8 cellular contexts compared by ENCODE assay signal in genomic region chr6:37783025-37783825, GRCh38. TPM values are rescaled to one million over a fixed set of nuclear protein-coding genes. Genes with fewer than 3 reads are reported as not detected.
DNase-seq lines count a peak whose midpoint lies in the region; ATAC-seq and TF ChIP-seq lines count a peak whose summit lies in the region.

No MANE protein-coding gene starts in this region.

- 12 to 29% methylated on average over 12 to 14 of the region's 22 CpGs for WGBS in mesodermal cell (ENCODE audit: insufficient coverage in 2 of 2), 2 experiments

- H3K36me3 ChIP-seq in OCI-LY1 (ENCODE audit: insufficient read depth, low read length), result no peaks in the 10 kb centered on the region
- H3K36me3 ChIP-seq in endocrine pancreas (ENCODE audit: control insufficient read depth, insufficient read depth, low read length), result no peaks in the 10 kb centered on the region
- H3K36me3 ChIP-seq in mesodermal cell (ENCODE audit: control insufficient read depth, insufficient read depth, low read length), result no peaks in the 10 kb centered on the region
- no peaks in the 10 kb centered on the region for H3K36me3 ChIP-seq in tibial artery

- DNase-seq in GM13976 (ENCODE audit: low spot score) (peak; percentile 54), tibial artery (peak in 1 of 2 donors; percentile 32), SIG-M5 (lab: John Stamatoyannopoulos, UW) (no peak)

- in situ Hi-C loops in GM13976 (cut with MboI; ENCODE audit: low sequenced_read_pairs, unreplicated experiment), result no loop called here

- intact Hi-C loops in tibial artery (cut with DNase I; ENCODE audit: low total_unique reads), result loop anchor here (10.0 kb wide), 1 partner anchor 82 kb away; no protein-coding TSS in a partner anchor

- H3F3A ChIP-seq in OCI-LY1 (ENCODE audit: insufficient read depth, low read length), result no peaks in the 10 kb centered on the region

- H3K27me3 ChIP-seq in OCI-LY1 (ENCODE audit: insufficient read depth, low read length) (0 out of 2 replicates have a peak, but pooled peaks cover 6% of the 10 kb centered on the region), endocrine pancreas (ENCODE audit: control insufficient read depth, insufficient read depth, low read length) (no peaks in the 10 kb centered on the region), tibial artery (no peaks in the 10 kb centered on the region)

- H2AFZ ChIP-seq in OCI-LY1 (ENCODE audit: low read length), result no peak overlapping the region

- no peaks in the 10 kb centered on the region for H3K9me2 ChIP-seq in OCI-LY1 (ENCODE audit: low read depth, low read length)

- H3K4me3 ChIP-seq in OCI-LY1 (ENCODE audit: low read depth, low read length, poor library complexity, severe bottlenecking), result peak overlapping the region; percentile 47
- H3K4me3 ChIP-seq in endocrine pancreas (ENCODE audit: control insufficient read depth, insufficient read depth, low read length), result peak overlapping the region; percentile 2
- H3K4me3 ChIP-seq in mesodermal cell (ENCODE audit: extremely low read depth, insufficient read depth, low read length, poor library complexity, severe bottlenecking), result peak overlapping the region; percentile 27
- peak overlapping the region; percentile 45 to 60 for H3K4me3 ChIP-seq in tibial artery

- ATAC-seq in HG03135 (IDR thresholded peaks at IDR 0.05; ENCODE audit: unreplicated experiment) (no peak), GM18517 (IDR thresholded peaks at IDR 0.05; ENCODE audit: unreplicated experiment) (no peak)

- H3K4me1 ChIP-seq in OCI-LY1 (ENCODE audit: insufficient read depth, low read length, severe bottlenecking) (peaks cover 10% of the 10 kb centered on the region), endocrine pancreas (ENCODE audit: control insufficient read depth, insufficient read depth, low read length) (no peaks in the 10 kb centered on the region), mesodermal cell (ENCODE audit: control insufficient read depth, insufficient read depth, low read length, poor library complexity, severe bottlenecking) (peaks cover 24% of the 10 kb centered on the region), tibial artery (peaks cover 0 to 18% (median 17%) of the 10 kb centered on the region in 4 donors)

- H3K9me3 ChIP-seq in OCI-LY1 (ENCODE audit: low read length), result no peaks in the 10 kb centered on the region
- H3K9me3 ChIP-seq in endocrine pancreas (ENCODE audit: control insufficient read depth, low read length), result no peaks in the 10 kb centered on the region
- no peaks in the 10 kb centered on the region for H3K9me3 ChIP-seq in mesodermal cell (ENCODE audit: control insufficient read depth, low read length)
- no peaks in the 10 kb centered on the region for H3K9me3 ChIP-seq in tibial artery

- H3K9ac ChIP-seq in OCI-LY1 (ENCODE audit: low read length), result no peak overlapping the region; the same call in 1 of the 2 replicates
- H3K9ac ChIP-seq in endocrine pancreas (ENCODE audit: control insufficient read depth, insufficient read depth, low read length), result peak overlapping the region; percentile 38

- peak overlapping the region; percentile 54 for H3K4me2 ChIP-seq in OCI-LY1 (ENCODE audit: low read length)

- no peak for TF ChIP-seq CTCF in GM13976 (IDR thresholded peaks at IDR 0.05; ENCODE audit: borderline replicate concordance, control extremely low read depth, extremely low read depth, insufficient read depth, missing control alignments)
- no peak for TF ChIP-seq CTCF in OCI-LY1 (IDR thresholded peaks at IDR 0.05; ENCODE audit: low read length)
- no peak for TF ChIP-seq CTCF in tibial artery (IDR thresholded peaks at IDR 0.05)

- H3K79me2 ChIP-seq in OCI-LY1 (ENCODE audit: insufficient read depth, low read length), result no peaks in the 10 kb centered on the region

- H4K20me1 ChIP-seq in OCI-LY1 (ENCODE audit: insufficient read depth, low read length), result no peaks in the 10 kb centered on the region

- H3K27ac ChIP-seq in OCI-LY1 (ENCODE audit: low read depth, low read length, poor library complexity, severe bottlenecking) (no peak overlapping the region), mesodermal cell (ENCODE audit: low read depth, low read length, severe bottlenecking) (peak overlapping the region; percentile 43), tibial artery (peak overlapping the region; percentile 5 to 6)

RNA-seq across cellular contexts. Expression of gene ZFAND3, which starts 36.3 kb away (rescaled TPM):
- 121 TPM for polyA plus RNA-seq in mesodermal cell (2013, experiment 1 of 2)
- polyA plus RNA-seq in mesodermal cell (2013, experiment 2 of 2), result 119 TPM

Comparison
In these comparisons a context has a peak if more than half of its experiments do, and no peak if none do; other contexts are left out.
1. H3K4me3 ChIP-seq: peak in every context shown above with its lines; median percentile 52 in tibial artery; 47 in OCI-LY1; 27 in mesodermal cell; 2 in endocrine pancreas.